ENCODE assay signal across 9 cellular contexts in the genomic region with DNA sequence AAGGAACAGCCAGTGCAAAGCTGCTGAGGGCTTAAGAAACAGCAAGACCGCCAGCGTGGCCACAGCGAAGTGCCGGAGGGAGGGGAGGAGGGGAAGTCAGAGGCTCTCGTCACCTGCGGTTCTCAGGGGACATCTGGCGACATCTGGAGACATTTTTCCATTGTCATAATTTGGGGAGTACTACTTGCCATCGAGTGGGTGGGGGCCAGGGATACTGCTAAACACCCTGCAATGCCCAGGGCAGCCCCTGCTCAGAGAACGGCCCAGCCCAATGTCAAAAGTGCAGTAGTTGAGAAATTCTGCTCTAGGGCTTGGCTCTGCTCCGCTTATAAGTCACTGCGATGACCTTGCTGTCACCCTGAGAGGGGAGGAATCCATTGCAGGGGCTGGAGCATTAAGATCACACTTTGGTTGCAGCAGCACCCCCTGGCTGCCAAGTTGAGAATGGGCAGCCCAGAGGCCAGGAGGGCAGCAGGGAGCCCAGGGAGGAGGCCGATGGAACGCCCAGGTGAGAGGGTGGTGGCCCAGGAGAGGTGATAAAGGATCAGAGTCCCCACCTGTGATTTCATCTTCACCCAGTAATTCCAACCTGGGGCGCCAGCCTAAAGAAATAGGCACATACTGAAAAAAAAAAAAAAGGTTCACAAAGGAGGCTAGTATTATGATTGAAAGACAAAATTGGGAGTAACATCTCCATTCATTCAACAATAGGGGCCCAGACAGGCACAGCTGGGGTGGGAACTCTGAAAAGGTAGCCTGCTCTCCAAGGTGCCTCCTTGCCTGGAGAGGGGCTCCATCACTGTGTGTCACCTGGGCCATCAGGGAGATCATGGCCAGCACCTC.
A peak's percentile ranks its signal among the peaks of the same experiment; 100 is the strongest.
DNase-seq lines count a peak whose midpoint lies in the region; ATAC-seq, FAIRE-seq and TF ChIP-seq lines count a peak whose summit lies in the region.
"Had no signal": no experiment of that assay in that cellular context is flagged by ENCODE, and none has a peak within 500 bp of the region (broad histone marks: within the 10 kb centered on the region; RNA-seq: fewer than 3 reads in every experiment).

No MANE protein-coding gene starts in this region.

- H3K9me3 ChIP-seq in BE2C (no peaks in the 10 kb centered on the region), PC-3 (ENCODE audit: low read length) (no peaks in the 10 kb centered on the region), prostate gland (no peaks in the 10 kb centered on the region)
- H3K9me3 ChIP-seq: thoracic aorta had no signal

- no peaks in the 10 kb centered on the region for H3K9me2 ChIP-seq in PC-3 (replicated peaks; ENCODE audit: low read length)

- H4K20me1 ChIP-seq in PC-3 (ENCODE audit: low read length), result no peaks in the 10 kb centered on the region

- H3K27ac Mint-ChIP-seq in T-helper 2 cell treated with Interferon-gamma antibody and Interleukin-4, amounts not matched to agents 5 μg/mL and 100 μg/mL, for 36 hours, result no peak overlapping the region

- no peaks in the 10 kb centered on the region for H3K27me3 Mint-ChIP-seq in T-helper 2 cell treated with Interferon-gamma antibody and Interleukin-4, amounts not matched to agents 5 μg/mL and 100 μg/mL, for 36 hours (ENCODE audit: low read depth)

- POLR2A ChIA-PET in PC-3 (lab: Charles Lee; ENCODE audit: unreplicated experiment), result no interaction called here

- TF ChIP-seq POLR2A in erythroblast (IDR thresholded peaks at IDR 0.05; ENCODE audit: low read length) (no peak), prostate gland (IDR thresholded peaks at IDR 0.05) (no peak)

- H3K79me2 ChIP-seq in PC-3 (ENCODE audit: low read length), result no peaks in the 10 kb centered on the region

- BruUV-seq in PC-3 (replicated peaks; lab: Mats Ljungman, UMichigan), result no TSS peak

- H3F3A ChIP-seq in PC-3 (ENCODE audit: low read length, unreplicated experiment), result no peaks in the 10 kb centered on the region

- intact Hi-C loops in PC-3 (cut with micrococcal nuclease) (no loop called here), prostate gland (cut with DNase I) (no loop called here)

- H3K27me3 ChIP-seq in BE2C (no peaks in the 10 kb centered on the region), PC-3 (ENCODE audit: low read length) (no peaks in the 10 kb centered on the region), prostate gland (replicated peaks; ENCODE audit: insufficient read depth) (no peaks in the 10 kb centered on the region)

- H3K4me1 ChIP-seq in BE2C (no peaks in the 10 kb centered on the region), PC-3 (ENCODE audit: insufficient read depth, low read length) (peaks cover 10% of the 10 kb centered on the region), prostate gland (replicated peaks) (peaks cover 4% of the 10 kb centered on the region)

- peak; percentile 66 for ATAC-seq in PC-3

- H3K4me2 ChIP-seq in PC-3 (ENCODE audit: low read length), result 0 out of 2 replicates have a peak overlapping the region, but pooled peaks have one; percentile 48

- 41% methylated on average over 14 of the region's 14 CpGs for WGBS in prostate gland

- H3K36me3 Mint-ChIP-seq in T-helper 2 cell treated with Interferon-gamma antibody and Interleukin-4, amounts not matched to agents 5 μg/mL and 100 μg/mL, for 36 hours (ENCODE audit: low read depth), result no peaks in the 10 kb centered on the region

- CTCF ChIA-PET in PC-3 (lab: Charles Lee), result no interaction called here

- H3K4me3 Mint-ChIP-seq in T-helper 2 cell treated with Interferon-gamma antibody and Interleukin-4, amounts not matched to agents 5 μg/mL and 100 μg/mL, for 36 hours, result no peak overlapping the region

- H3K9ac ChIP-seq in PC-3 (ENCODE audit: low read length), result no peak overlapping the region

- no peak for FAIRE-seq in GM18507 (lab: Jason Lieb, UNC)

- H3K27ac ChIP-seq in PC-3 (ENCODE audit: low read length) (no peak overlapping the region), prostate gland (peak overlapping the region in 1 of 2 donors; percentile 1)
- H3K27ac ChIP-seq: thoracic aorta had no signal

- DNase-seq in BE2C (peak; percentile 44), GM18507 (ENCODE audit: extremely low spot score, insufficient read length, low read depth) (peak; percentile 36), PC-3 (peak; percentile 70), erythroblast (lab: John Stamatoyannopoulos, UW) (peak; percentile 22 to 36), prostate gland (ENCODE audit: low spot score) (no peak), COR-L47 (lab: John Stamatoyannopoulos, UW) (no peak), KG1 (lab: John Stamatoyannopoulos, UW) (no peak)
- no peak for DNase-seq in T-helper 2 cell treated with Interferon-gamma antibody and Interleukin-4, amounts not matched to agents 5 μg/mL and 100 μg/mL, for 36 hours (ENCODE audit: low spot score)

- H3K4me3 ChIP-seq in BE2C (ENCODE audit: low read depth, low read length), result no peak overlapping the region
- H3K4me3 ChIP-seq in PC-3 (ENCODE audit: low read length), result no peak overlapping the region
- no peak overlapping the region for H3K4me3 ChIP-seq in prostate gland
- H3K4me3 ChIP-seq: thoracic aorta had no signal

- no peaks in the 10 kb centered on the region for H3K36me3 ChIP-seq in BE2C
- no peaks in the 10 kb centered on the region for H3K36me3 ChIP-seq in PC-3 (ENCODE audit: low read depth, low read length)
- H3K36me3 ChIP-seq in prostate gland, result no peaks in the 10 kb centered on the region
- H3K36me3 ChIP-seq: thoracic aorta had no signal

- H2AFZ ChIP-seq in PC-3 (ENCODE audit: low read length), result peak overlapping the region; percentile 60; the same call in 1 of the 2 replicates

- TF ChIP-seq CTCF in BE2C (IDR thresholded peaks at IDR 0.05; ENCODE audit: low read depth, low read length) (peak; percentile 72), PC-3 (conservative IDR thresholded peaks at IDR 0.05; ENCODE audit: low read depth, low read length) (peak; percentile 92), prostate gland (IDR thresholded peaks at IDR 0.05) (peak; percentile 35 to 55 (median 36))

- no peaks in the 10 kb centered on the region for H3K9me3 Mint-ChIP-seq in T-helper 2 cell treated with Interferon-gamma antibody and Interleukin-4, amounts not matched to agents 5 μg/mL and 100 μg/mL, for 36 hours

- H3K4me1 Mint-ChIP-seq in T-helper 2 cell treated with Interferon-gamma antibody and Interleukin-4, amounts not matched to agents 5 μg/mL and 100 μg/mL, for 36 hours (ENCODE audit: low read depth), result no peaks in the 10 kb centered on the region

Comparison
In these comparisons a context has a peak if more than half of its experiments do, and no peak if none do; other contexts are left out.
1. DNase-seq: peak in BE2C (single experiment), GM18507 (single experiment), PC-3 (single experiment) and erythroblast (2 of 2); none in prostate gland (single experiment), COR-L47 (single experiment), T-helper 2 cell treated with Interferon-gamma antibody and Interleukin-4, amounts not matched to agents 5 μg/mL and 100 μg/mL, for 36 hours (single experiment) and KG1 (single experiment).
2. CTCF ChIP-seq: peak in every context shown above with its lines; median percentile 92 in PC-3; 72 in BE2C; 36 in prostate gland.